Comparison of ENCODE assay signal across 15 cellular contexts in the genomic region with DNA sequence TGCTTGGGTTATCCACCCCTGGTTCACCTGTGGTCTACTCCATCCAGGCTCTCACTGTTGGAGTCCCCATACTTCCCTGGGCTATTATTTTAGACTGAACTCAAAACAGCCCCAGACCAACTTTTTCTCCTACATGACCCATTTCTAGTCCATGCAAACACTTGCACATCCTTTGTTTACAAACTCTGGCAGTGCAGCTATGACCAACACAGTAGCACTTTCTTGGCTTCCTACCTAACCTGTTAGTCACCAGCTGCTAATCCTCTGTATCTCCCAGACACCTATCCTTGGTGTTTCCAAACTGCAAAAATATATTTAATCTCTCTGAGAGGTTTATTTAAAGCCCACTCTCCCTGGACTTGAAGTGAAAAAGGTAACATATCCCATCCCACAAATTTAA.
DNase-seq lines count a peak whose midpoint lies in the region; ATAC-seq, FAIRE-seq and TF ChIP-seq lines count a peak whose summit lies in the region.
"Had no signal": no experiment of that assay in that cellular context is flagged by ENCODE, and none has a peak within 500 bp of the region (broad histone marks: within the 10 kb centered on the region; RNA-seq: fewer than 3 reads in every experiment).

No MANE protein-coding gene starts in this region.

- dilution Hi-C loops in keratinocyte (cut with MboI; ENCODE audit: extremely low pct_ligation_motif_present, low sequenced_read_pairs), result no loop called here

- H3K4me3 ChIP-seq in keratinocyte (ENCODE audit: control insufficient read depth in 2 of 3, extremely low read depth in 1 of 3, insufficient read depth in 2 of 3, low read depth in 1 of 3, low read length in 3 of 3), result no peak overlapping the region
- no peak overlapping the region for H3K4me3 ChIP-seq in SJCRH30
- H3K4me3 ChIP-seq: testis had no signal

- H3K9me3 Mint-ChIP-seq in stimulated activated naive CD8-positive, alpha-beta T cell treated with anti-CD3 and anti-CD28 coated beads, Interleukin-15, amount 100 ng/mL, for 72 hours, result no peaks in the 10 kb centered on the region
- H3K9me3 Mint-ChIP-seq: activated T-cell treated with anti-CD3 and anti-CD28 coated beads, Interleukin-2, amount 50 U/mL, for 4 hours; dendritic cell treated with granulocyte-macrophage colony-stimulating factor and Interleukin-4, amounts not matched to agents 40 ng/mL and 50 ng/mL, for 4 days; H9 had no signal

- no peaks in the 10 kb centered on the region for H3K9me1 ChIP-seq in keratinocyte (ENCODE audit: control insufficient read depth, extremely low read depth, insufficient read depth, low read length)

- H3K27ac ChIP-seq in keratinocyte (ENCODE audit: control insufficient read depth, insufficient read depth, low read length), result no peak overlapping the region
- no peak overlapping the region for H3K27ac ChIP-seq in SJCRH30
- H3K27ac ChIP-seq: testis had no signal

- DNase-seq in A172 (ENCODE audit: low spot score) (peak; percentile 71), HK-2 (ENCODE audit: unreplicated experiment) (peak; percentile 17), astrocyte of the hippocampus (ENCODE audit: low read depth, low spot score) (peak; percentile 82), keratinocyte (ENCODE audit: low read depth, low spot score) (no peak), T-helper 1 cell (no peak), SJCRH30 (no peak)
- DNase-seq in stimulated activated naive CD8-positive, alpha-beta T cell treated with anti-CD3 and anti-CD28 coated beads, Interleukin-15, amount 100 ng/mL, for 72 hours, result no peak
- DNase-seq: activated T-cell treated with anti-CD3 and anti-CD28 coated beads, Interleukin-2, amount 50 U/mL, for 4 hours; GF-D8; H9; NCI-H187; occipital lobe; testis had no signal

- no peaks in the 10 kb centered on the region for H3K9me3 ChIP-seq in keratinocyte (ENCODE audit: control insufficient read depth, low read depth, low read length)
- H3K9me3 ChIP-seq in SJCRH30 (replicated peaks), result no peaks in the 10 kb centered on the region
- H3K9me3 ChIP-seq: testis had no signal

- H3K9ac ChIP-seq in keratinocyte (ENCODE audit: control insufficient read depth, extremely low read depth, insufficient read depth, low read length), result no peak overlapping the region

- H4K20me1 ChIP-seq in keratinocyte (ENCODE audit: control insufficient read depth, extremely low read depth, insufficient read depth, low read length), result no peaks in the 10 kb centered on the region

- H3K4me1 ChIP-seq in keratinocyte (ENCODE audit: control insufficient read depth, extremely low read depth, insufficient read depth, low read length), result peaks cover 14% of the 10 kb centered on the region
- H3K4me1 ChIP-seq in SJCRH30, result peaks cover 31% of the 10 kb centered on the region
- H3K4me1 ChIP-seq: testis had no signal

- no peaks in the 10 kb centered on the region for H3K4me1 Mint-ChIP-seq in stimulated activated naive CD8-positive, alpha-beta T cell treated with anti-CD3 and anti-CD28 coated beads, Interleukin-15, amount 100 ng/mL, for 72 hours

- H3K27me3 ChIP-seq in keratinocyte (ENCODE audit: control insufficient read depth, extremely low read depth, insufficient read depth, low read length) (no peaks in the 10 kb centered on the region), SJCRH30 (no peaks in the 10 kb centered on the region)
- H3K27me3 ChIP-seq: testis had no signal

- ATAC-seq in GM18907 (IDR thresholded peaks at IDR 0.05; ENCODE audit: unreplicated experiment), result no peak
- no peak for ATAC-seq in stimulated activated naive CD8-positive, alpha-beta T cell treated with anti-CD3 and anti-CD28 coated beads, Interleukin-15, amount 100 ng/mL, for 72 hours
- ATAC-seq: activated T-cell treated with anti-CD3 and anti-CD28 coated beads, Interleukin-2, amount 50 U/mL, for 4 hours had no signal

- no peaks in the 10 kb centered on the region for H3K36me3 ChIP-seq in keratinocyte (ENCODE audit: control insufficient read depth in 2 of 2, extremely low read depth in 1 of 2, insufficient read depth in 2 of 2, low read length in 2 of 2)
- no peaks in the 10 kb centered on the region for H3K36me3 ChIP-seq in SJCRH30

- no peak overlapping the region for H3K4me3 Mint-ChIP-seq in stimulated activated naive CD8-positive, alpha-beta T cell treated with anti-CD3 and anti-CD28 coated beads, Interleukin-15, amount 100 ng/mL, for 72 hours
- H3K4me3 Mint-ChIP-seq: activated T-cell treated with anti-CD3 and anti-CD28 coated beads, Interleukin-2, amount 50 U/mL, for 4 hours; dendritic cell treated with granulocyte-macrophage colony-stimulating factor and Interleukin-4, amounts not matched to agents 40 ng/mL and 50 ng/mL, for 4 days; H9 had no signal

- H3K27me3 Mint-ChIP-seq in stimulated activated naive CD8-positive, alpha-beta T cell treated with anti-CD3 and anti-CD28 coated beads, Interleukin-15, amount 100 ng/mL, for 72 hours, result peaks cover 15% of the 10 kb centered on the region
- H3K27me3 Mint-ChIP-seq: dendritic cell treated with granulocyte-macrophage colony-stimulating factor and Interleukin-4, amounts not matched to agents 40 ng/mL and 50 ng/mL, for 4 days had no signal

- H3K27ac Mint-ChIP-seq in stimulated activated naive CD8-positive, alpha-beta T cell treated with anti-CD3 and anti-CD28 coated beads, Interleukin-15, amount 100 ng/mL, for 72 hours, result no peak overlapping the region
- H3K27ac Mint-ChIP-seq: dendritic cell treated with granulocyte-macrophage colony-stimulating factor and Interleukin-4, amounts not matched to agents 40 ng/mL and 50 ng/mL, for 4 days; H9 had no signal

- no peak for TF ChIP-seq CTCF in keratinocyte (optimal IDR thresholded peaks at IDR 0.05 in 1 of 3, IDR thresholded peaks at IDR 0.05 in 1 of 3, conservative IDR thresholded peaks at IDR 0.05 in 1 of 3; ENCODE audit: extremely low read depth in 1 of 3, insufficient read depth in 2 of 3, low read length in 3 of 3)

- no peak overlapping the region for H2AFZ ChIP-seq in keratinocyte (ENCODE audit: control insufficient read depth, low read length)

- H3K79me2 ChIP-seq in keratinocyte (ENCODE audit: control insufficient read depth, insufficient read depth, low read length), result no peaks in the 10 kb centered on the region

- no peak overlapping the region for H3K4me2 ChIP-seq in keratinocyte (ENCODE audit: control insufficient read depth, extremely low read depth, insufficient read depth, low read depth, low read length)

- FAIRE-seq in keratinocyte (lab: Jason Lieb, UNC), result peak; percentile 94

Comparison
In these comparisons a context has a peak if more than half of its experiments do, and no peak if none do; other contexts are left out.
1. DNase-seq: peak in A172 (single experiment), HK-2 (single experiment) and astrocyte of the hippocampus (single experiment); none in keratinocyte (single experiment), T-helper 1 cell (0 of 5), SJCRH30 (0 of 2) and stimulated activated naive CD8-positive, alpha-beta T cell treated with anti-CD3 and anti-CD28 coated beads, Interleukin-15, amount 100 ng/mL, for 72 hours (0 of 2).